Comparison of ENCODE assay signal across 29 cellular contexts in genomic region chr20:52234302-52235045, GRCh38.
"Had no signal": no experiment of that assay in that cellular context is flagged by ENCODE, and none has a peak within 500 bp of the region (broad histone marks: within the 10 kb centered on the region; RNA-seq: fewer than 3 reads in every experiment).

No MANE protein-coding gene starts in this region.

- H2AFZ ChIP-seq: neural progenitor cell, parathyroid adenoma had no signal

- H3K27ac Mint-ChIP-seq: naive thymus-derived CD4-positive, alpha-beta T cell; nephron; neural progenitor cell; stimulated activated naive CD8-positive, alpha-beta T cell treated with anti-CD3 and anti-CD28 coated beads, Interleukin-15, amount 100 ng/mL, for 72 hours had no signal

- H3K36me3 Mint-ChIP-seq: naive thymus-derived CD4-positive, alpha-beta T cell; neural progenitor cell had no signal

- ATAC-seq: gastrocnemius medialis; left cardiac atrium; left lung; naive thymus-derived CD4-positive, alpha-beta T cell; sciatic nerve; stimulated activated naive CD8-positive, alpha-beta T cell treated with anti-CD3 and anti-CD28 coated beads, Interleukin-15, amount 100 ng/mL, for 72 hours; upper lobe of right lung had no signal

- H3K9ac ChIP-seq: neural progenitor cell, parathyroid adenoma had no signal

- H3K4me1 ChIP-seq: esophagus squamous epithelium, gastrocnemius medialis, left lung, neural progenitor cell, parathyroid adenoma, prostate gland, right atrium auricular region, suprapubic skin, upper lobe of right lung, vagina had no signal

- H3K27ac ChIP-seq: coronary artery, esophagus squamous epithelium, gastrocnemius medialis, left lung, neural progenitor cell, parathyroid adenoma, prostate gland, right atrium auricular region, suprapubic skin, transverse colon, upper lobe of right lung, vagina had no signal

- DNase-seq: dermis blood vessel endothelial cell; effector memory CD4-positive, alpha-beta T cell; esophagus squamous epithelium; gastrocnemius medialis; head of caudate nucleus; left cardiac atrium; left lung; mammary epithelial cell; mesendoderm; midbrain; naive thymus-derived CD4-positive, alpha-beta T cell; stimulated activated CD4-positive, alpha-beta T cell treated with anti-CD3 and anti-CD28 coated beads, Interleukin-12 subunit alpha, Interleukin-12 subunit beta, amount 100 ng/mL, for 4 hours; stimulated activated CD4-positive, alpha-beta T cell treated with anti-CD3 and anti-CD28 coated beads, Interleukin-1b, Interleukin-23, amount 100 ng/mL, for 48 hours; stimulated activated CD4-positive, alpha-beta T cell treated with anti-CD3 and anti-CD28 coated beads, Interleukin-4, amount 100 ng/mL, for 1 hour; stimulated activated CD8-positive, alpha-beta memory T cell treated with anti-CD3 and anti-CD28 coated beads, Interleukin-4, amount 100 ng/mL, for 48 hours; stimulated activated naive CD4-positive, alpha-beta T cell; stimulated activated naive CD8-positive, alpha-beta T cell treated with anti-CD3 and anti-CD28 coated beads, Interleukin-15, amount 100 ng/mL, for 72 hours; transverse colon; upper lobe of right lung had no signal

- H3K36me3 ChIP-seq: esophagus squamous epithelium, gastrocnemius medialis, left lung, neural progenitor cell, prostate gland, right atrium auricular region, suprapubic skin, transverse colon, upper lobe of right lung, vagina had no signal

- H3K4me2 ChIP-seq: neural progenitor cell, smooth muscle cell had no signal

- H3K4me3 ChIP-seq: coronary artery, esophagus squamous epithelium, gastrocnemius medialis, left lung, neural progenitor cell, prostate gland, right atrium auricular region, smooth muscle cell, suprapubic skin, transverse colon, upper lobe of right lung, vagina had no signal

- H3K9me3 Mint-ChIP-seq: nephron; stimulated activated naive CD8-positive, alpha-beta T cell treated with anti-CD3 and anti-CD28 coated beads, Interleukin-15, amount 100 ng/mL, for 72 hours had no signal

- H3K4me1 Mint-ChIP-seq: neural progenitor cell; stimulated activated naive CD8-positive, alpha-beta T cell treated with anti-CD3 and anti-CD28 coated beads, Interleukin-15, amount 100 ng/mL, for 72 hours had no signal

- H3K4me3 Mint-ChIP-seq: naive thymus-derived CD4-positive, alpha-beta T cell; nephron; neural progenitor cell; stimulated activated naive CD8-positive, alpha-beta T cell treated with anti-CD3 and anti-CD28 coated beads, Interleukin-15, amount 100 ng/mL, for 72 hours had no signal

- H3K9me3 ChIP-seq: esophagus squamous epithelium, gastrocnemius medialis, left lung, prostate gland, right atrium auricular region, suprapubic skin, transverse colon, upper lobe of right lung, vagina had no signal

- H3K27me3 ChIP-seq: esophagus squamous epithelium, gastrocnemius medialis, left lung, neural progenitor cell, right atrium auricular region, transverse colon, upper lobe of right lung, vagina had no signal

- H3K27me3 Mint-ChIP-seq: stimulated activated naive CD8-positive, alpha-beta T cell treated with anti-CD3 and anti-CD28 coated beads, Interleukin-15, amount 100 ng/mL, for 72 hours had no signal
